ENCODE assay signal across 8 cellular contexts in genomic region chr2:47336259-47337238, GRCh38. TPM values are rescaled to one million over a fixed set of nuclear protein-coding genes. Genes with fewer than 3 reads are reported as not detected.
DNase-seq lines count a peak whose midpoint lies in the region; ATAC-seq and TF ChIP-seq lines count a peak whose summit lies in the region.

No MANE protein-coding gene starts in this region.

- no peak overlapping the region for H2BK5ac ChIP-seq in mesendoderm (ENCODE audit: low read length)

- H2BK120ac ChIP-seq in mesendoderm (ENCODE audit: low read depth, low read length) = peak overlapping the region; percentile 0

- peak; percentile 59 for DNase-seq in GM10248 (ENCODE audit: extremely low spot score)
- DNase-seq in T-helper 17 cell = no peak
- DNase-seq in mesendoderm = peak; percentile 83
- DNase-seq in activated naive CD8-positive, alpha-beta T cell treated with anti-CD3 and anti-CD28 coated beads, Interleukin-2, amount 50 U/mL, for 24 hours = no peak
- no peak for DNase-seq in NCI-H69 (lab: John Stamatoyannopoulos, UW)
- DNase-seq in GM19240 (ENCODE audit: insufficient read length, low spot score) = no peak

- H3K9me3 Mint-ChIP-seq in activated naive CD8-positive, alpha-beta T cell treated with anti-CD3 and anti-CD28 coated beads, Interleukin-2, amount 50 U/mL, for 24 hours = no peaks in the 10 kb centered on the region
- no peaks in the 10 kb centered on the region for H3K9me3 Mint-ChIP-seq in activated T-helper 17 cell treated with anti-CD3 and anti-CD28 coated beads, Interleukin-2, amount 50 U/mL, for 72 hours

- H3K56ac ChIP-seq in mesendoderm (ENCODE audit: low read length) = peak overlapping the region; percentile 45

- no peak for TF ChIP-seq CTCF in GM10248 (IDR thresholded peaks at IDR 0.05; ENCODE audit: control extremely low read depth, extremely low read depth, low read depth, missing control alignments)

- no peak overlapping the region for H3K18ac ChIP-seq in mesendoderm (ENCODE audit: low read length)

- peak overlapping the region; percentile 39 for H3K4me3 Mint-ChIP-seq in T-helper 17 cell
- no peak overlapping the region for H3K4me3 Mint-ChIP-seq in activated naive CD8-positive, alpha-beta T cell treated with anti-CD3 and anti-CD28 coated beads, Interleukin-2, amount 50 U/mL, for 24 hours
- no peak overlapping the region for H3K4me3 Mint-ChIP-seq in activated T-helper 17 cell treated with anti-CD3 and anti-CD28 coated beads, Interleukin-2, amount 50 U/mL, for 72 hours

- H3K4me3 ChIP-seq in mesendoderm (ENCODE audit: low read length) = no peak overlapping the region

- H3K9ac ChIP-seq in mesendoderm (ENCODE audit: low read length) = no peak overlapping the region

- H3K4me2 ChIP-seq in mesendoderm (ENCODE audit: low read length) = no peak overlapping the region

- H3K4ac ChIP-seq in mesendoderm (ENCODE audit: low read depth, low read length) = no peak overlapping the region

- CTCF ChIA-PET in GM10248 (lab: Yijun Ruan, JAX) = interaction anchor here (0.9 to 8.8 kb wide), 24 partner anchors 8 to 771 kb away, joined by 3 to 106 read pairs (median 5); partner anchors contain the start of gene MSH2

- no peak overlapping the region for H2AK5ac ChIP-seq in mesendoderm (ENCODE audit: low read length)

- H4K8ac ChIP-seq in mesendoderm (ENCODE audit: low read depth, low read length) = no peak overlapping the region

- H3K23ac ChIP-seq in mesendoderm (ENCODE audit: low read length) = no peak overlapping the region

- H3K27ac Mint-ChIP-seq in T-helper 17 cell = no peak overlapping the region
- H3K27ac Mint-ChIP-seq in activated naive CD8-positive, alpha-beta T cell treated with anti-CD3 and anti-CD28 coated beads, Interleukin-2, amount 50 U/mL, for 24 hours = no peak overlapping the region
- no peak overlapping the region for H3K27ac Mint-ChIP-seq in activated T-helper 17 cell treated with anti-CD3 and anti-CD28 coated beads, Interleukin-2, amount 50 U/mL, for 72 hours

- ATAC-seq in HG03139 (IDR thresholded peaks at IDR 0.05; ENCODE audit: unreplicated experiment) (peak; percentile 46), T-helper 17 cell (peak; percentile 30)
- no peak for ATAC-seq in activated naive CD8-positive, alpha-beta T cell treated with anti-CD3 and anti-CD28 coated beads, Interleukin-2, amount 50 U/mL, for 24 hours
- ATAC-seq in activated T-helper 17 cell treated with anti-CD3 and anti-CD28 coated beads, Interleukin-2, amount 50 U/mL, for 72 hours (replicated peaks) = no peak

- no peaks in the 10 kb centered on the region for H3K79me2 ChIP-seq in mesendoderm (ENCODE audit: control insufficient read depth, insufficient read depth, low read length)

- H3K4me1 Mint-ChIP-seq in T-helper 17 cell = peaks cover 6% of the 10 kb centered on the region
- H3K4me1 Mint-ChIP-seq in activated naive CD8-positive, alpha-beta T cell treated with anti-CD3 and anti-CD28 coated beads, Interleukin-2, amount 50 U/mL, for 24 hours = peaks cover 14% of the 10 kb centered on the region
- no peaks in the 10 kb centered on the region for H3K4me1 Mint-ChIP-seq in activated T-helper 17 cell treated with anti-CD3 and anti-CD28 coated beads, Interleukin-2, amount 50 U/mL, for 72 hours

- no peak overlapping the region for H4K5ac ChIP-seq in mesendoderm (ENCODE audit: low read length)

- peaks cover 23% of the 10 kb centered on the region for H3K27me3 Mint-ChIP-seq in T-helper 17 cell
- H3K27me3 Mint-ChIP-seq in activated naive CD8-positive, alpha-beta T cell treated with anti-CD3 and anti-CD28 coated beads, Interleukin-2, amount 50 U/mL, for 24 hours = peaks cover 3% of the 10 kb centered on the region
- H3K27me3 Mint-ChIP-seq in activated T-helper 17 cell treated with anti-CD3 and anti-CD28 coated beads, Interleukin-2, amount 50 U/mL, for 72 hours = peaks cover 6% of the 10 kb centered on the region

- H3K4me1 ChIP-seq in mesendoderm (ENCODE audit: control insufficient read depth, low read depth, low read length) = peaks cover 14% of the 10 kb centered on the region

- POLR2A ChIA-PET in GM10248 (lab: Yijun Ruan, JAX) = interaction anchor here (0.6 kb wide), 2 partner anchors 8 to 26 kb away, joined by 3 to 9 read pairs; no protein-coding TSS in a partner anchor

- no peaks in the 10 kb centered on the region for H3K27me3 ChIP-seq in mesendoderm (ENCODE audit: insufficient read depth, low read length, poor library complexity)

- H3K27ac ChIP-seq in mesendoderm (ENCODE audit: low read depth, low read length) = peak overlapping the region; percentile 40

- no peaks in the 10 kb centered on the region for H3K9me3 ChIP-seq in T-helper 17 cell (ENCODE audit: control insufficient read depth, low read length, poor library complexity, severe bottlenecking)

- no peak overlapping the region for H2BK15ac ChIP-seq in mesendoderm (replicated peaks; ENCODE audit: low read depth)

- no peaks in the 10 kb centered on the region for H3K36me3 ChIP-seq in mesendoderm (ENCODE audit: control insufficient read depth, insufficient read depth, low read length)

- WGBS in mesendoderm (ENCODE audit: extremely low coverage, insufficient coverage, low lambda C conversion rate) = no CpG with 5 or more reads among the region's 4 CpGs

- H3K79me1 ChIP-seq in mesendoderm (ENCODE audit: low read length) = no peaks in the 10 kb centered on the region

- H3K36me3 Mint-ChIP-seq in T-helper 17 cell (ENCODE audit: low read depth) = no peaks in the 10 kb centered on the region
- no peaks in the 10 kb centered on the region for H3K36me3 Mint-ChIP-seq in activated naive CD8-positive, alpha-beta T cell treated with anti-CD3 and anti-CD28 coated beads, Interleukin-2, amount 50 U/mL, for 24 hours (ENCODE audit: low read depth)
- no peaks in the 10 kb centered on the region for H3K36me3 Mint-ChIP-seq in activated T-helper 17 cell treated with anti-CD3 and anti-CD28 coated beads, Interleukin-2, amount 50 U/mL, for 72 hours (ENCODE audit: low read depth)

RNA-seq across cellular contexts. Expression of gene EPCAM, which starts 32.6 kb away (rescaled TPM):
- not detected for total RNA-seq in T-helper 17 cell
- 141 TPM for polyA plus RNA-seq in mesendoderm (2013, experiment 1 of 2)
- 147 TPM for polyA plus RNA-seq in mesendoderm (2013, experiment 2 of 2)
- under 1 TPM in 1 of 2 donors, not detected in 1; 0.19 TPM for total RNA-seq in activated T-helper 17 cell treated with anti-CD3 and anti-CD28 coated beads, Interleukin-2, amount 50 U/mL, for 72 hours

Comparison
In these comparisons a context has a peak if more than half of its experiments do, and no peak if none do; other contexts are left out.
1. DNase-seq: peak in GM10248 (single experiment) and mesendoderm (single experiment); none in T-helper 17 cell (0 of 3), activated naive CD8-positive, alpha-beta T cell treated with anti-CD3 and anti-CD28 coated beads, Interleukin-2, amount 50 U/mL, for 24 hours (single experiment), NCI-H69 (single experiment) and GM19240 (single experiment).
2. ATAC-seq: peak in HG03139 (single experiment) and T-helper 17 cell (single experiment); none in activated naive CD8-positive, alpha-beta T cell treated with anti-CD3 and anti-CD28 coated beads, Interleukin-2, amount 50 U/mL, for 24 hours (single experiment) and activated T-helper 17 cell treated with anti-CD3 and anti-CD28 coated beads, Interleukin-2, amount 50 U/mL, for 72 hours (single experiment).